ENCODE assay signal across 12 cellular contexts in the genomic region with DNA sequence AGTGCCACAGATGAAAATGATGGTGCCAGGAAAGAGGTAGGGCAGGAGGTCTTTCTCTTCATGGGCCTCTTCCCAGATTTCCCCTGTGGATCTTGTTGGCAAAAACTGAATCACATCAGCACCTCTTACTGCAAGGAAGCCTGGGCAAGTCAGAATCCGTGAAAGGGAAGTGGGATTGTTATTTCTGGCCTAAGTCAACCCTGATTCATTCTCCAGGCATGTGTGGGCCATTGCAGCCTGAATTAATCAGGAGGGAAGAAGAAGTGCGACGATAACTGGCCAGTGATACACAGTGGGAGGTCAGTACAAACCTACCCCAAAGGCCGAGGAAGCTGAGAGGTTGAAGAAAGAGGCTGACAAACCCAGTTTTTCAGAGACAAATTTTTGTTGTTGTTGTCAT. TPM values are rescaled to one million over a fixed set of nuclear protein-coding genes. Genes with fewer than 3 reads are reported as not detected.
DNase-seq lines count a peak whose midpoint lies in the region; ATAC-seq, FAIRE-seq and TF ChIP-seq lines count a peak whose summit lies in the region.
"Had no signal": no experiment of that assay in that cellular context is flagged by ENCODE, and none has a peak within 500 bp of the region (broad histone marks: within the 10 kb centered on the region; RNA-seq: fewer than 3 reads in every experiment).

No MANE protein-coding gene starts in this region.

- POLR2A ChIA-PET in activated CD8-positive, alpha-beta T cell treated with anti-CD3 and anti-CD28 coated beads, Interleukin-2, amount 10 ng/mL, durations not matched to agents 7 days and 5 days (lab: Charles Lee), result interaction anchor here (0.9 kb wide), 1 partner anchor 52 kb away, joined by 3 read pairs; no protein-coding TSS in a partner anchor
- POLR2A ChIA-PET in activated CD8-positive, alpha-beta T cell treated with anti-CD3 and anti-CD28 coated beads for 36 hours (lab: Charles Lee), result interaction anchor here (1.2 to 6.5 kb wide), 5 partner anchors 12 to 50 kb away, joined by 3 to 40 read pairs (median 6); no protein-coding TSS in a partner anchor

- in situ Hi-C loops in astrocyte of the spinal cord (cut with HindIII; ENCODE audit: low sequenced_read_pairs) (no loop called here), HAP-1 (cut with MboI; ENCODE audit: low sequenced_read_pairs) (no loop called here)

- H3K9ac ChIP-seq in keratinocyte (ENCODE audit: control insufficient read depth, extremely low read depth, insufficient read depth, low read length), result no peak overlapping the region

- H2AFZ ChIP-seq in keratinocyte (ENCODE audit: control insufficient read depth, low read length), result no peak overlapping the region

- no peaks in the 10 kb centered on the region for H3K9me3 Mint-ChIP-seq in activated CD8-positive, alpha-beta T cell treated with anti-CD3 and anti-CD28 coated beads, Interleukin-2, amount 10 ng/mL, durations not matched to agents 7 days and 5 days (ENCODE audit: insufficient read depth)
- peaks cover 9% of the 10 kb centered on the region for H3K9me3 Mint-ChIP-seq in activated CD8-positive, alpha-beta T cell treated with anti-CD3 and anti-CD28 coated beads for 36 hours
- H3K9me3 Mint-ChIP-seq: CD8-positive, alpha-beta T cell; nephron had no signal

- H3K4me3 ChIP-seq in astrocyte of the spinal cord (ENCODE audit: low read depth, low read length) (no peak overlapping the region), keratinocyte (ENCODE audit: control insufficient read depth in 2 of 3, extremely low read depth in 1 of 3, insufficient read depth in 2 of 3, low read depth in 1 of 3, low read length in 3 of 3) (no peak overlapping the region), HAP-1 (no peak overlapping the region)

- ATAC-seq in activated CD8-positive, alpha-beta T cell treated with anti-CD3 and anti-CD28 coated beads, Interleukin-2, amount 10 ng/mL, durations not matched to agents 7 days and 5 days, result no peak
- no peak for ATAC-seq in activated CD8-positive, alpha-beta T cell treated with anti-CD3 and anti-CD28 coated beads for 36 hours
- ATAC-seq: CD8-positive, alpha-beta T cell had no signal

- H3K4me1 Mint-ChIP-seq in activated CD8-positive, alpha-beta T cell treated with anti-CD3 and anti-CD28 coated beads, Interleukin-2, amount 10 ng/mL, durations not matched to agents 7 days and 5 days (ENCODE audit: low read depth), result peaks cover 58% of the 10 kb centered on the region
- peaks cover 64% of the 10 kb centered on the region for H3K4me1 Mint-ChIP-seq in activated CD8-positive, alpha-beta T cell treated with anti-CD3 and anti-CD28 coated beads for 36 hours (ENCODE audit: low read depth)

- peak overlapping the region; percentile 51 for H3K4me2 ChIP-seq in keratinocyte (ENCODE audit: control insufficient read depth, extremely low read depth, insufficient read depth, low read depth, low read length)

- CTCF ChIA-PET in activated CD8-positive, alpha-beta T cell treated with anti-CD3 and anti-CD28 coated beads, Interleukin-2, amount 10 ng/mL, durations not matched to agents 7 days and 5 days (lab: Charles Lee), result interaction anchor here (1.1 to 2.1 kb wide), 5 partner anchors 12 to 109 kb away, joined by 3 to 8 read pairs (median 3); no protein-coding TSS in a partner anchor
- CTCF ChIA-PET in activated CD8-positive, alpha-beta T cell treated with anti-CD3 and anti-CD28 coated beads for 36 hours (lab: Charles Lee), result interaction anchor here (2.0 kb wide), 1 partner anchor 52 kb away, joined by 11 read pairs; no protein-coding TSS in a partner anchor

- no peaks in the 10 kb centered on the region for H3K9me1 ChIP-seq in keratinocyte (ENCODE audit: control insufficient read depth, extremely low read depth, insufficient read depth, low read length)

- H3K4me1 ChIP-seq in keratinocyte (ENCODE audit: control insufficient read depth, extremely low read depth, insufficient read depth, low read length) (peaks cover 14% of the 10 kb centered on the region), HAP-1 (no peaks in the 10 kb centered on the region)

- H3K27me3 Mint-ChIP-seq in activated CD8-positive, alpha-beta T cell treated with anti-CD3 and anti-CD28 coated beads, Interleukin-2, amount 10 ng/mL, durations not matched to agents 7 days and 5 days (ENCODE audit: low read depth), result no peaks in the 10 kb centered on the region
- H3K27me3 Mint-ChIP-seq in activated CD8-positive, alpha-beta T cell treated with anti-CD3 and anti-CD28 coated beads for 36 hours, result peaks cover 2% of the 10 kb centered on the region
- H3K27me3 Mint-ChIP-seq: activated naive CD8-positive, alpha-beta T cell treated with anti-CD3 and anti-CD28 coated beads, Interleukin-2, amount 10 ng/mL, durations not matched to agents 7 days and 5 days had no signal

- peak overlapping the region; percentile 39 for H3K27ac ChIP-seq in keratinocyte (ENCODE audit: control insufficient read depth, insufficient read depth, low read length)

- peaks cover 3% of the 10 kb centered on the region for H3K36me3 Mint-ChIP-seq in activated CD8-positive, alpha-beta T cell treated with anti-CD3 and anti-CD28 coated beads, Interleukin-2, amount 10 ng/mL, durations not matched to agents 7 days and 5 days (ENCODE audit: low read depth)
- H3K36me3 Mint-ChIP-seq in activated CD8-positive, alpha-beta T cell treated with anti-CD3 and anti-CD28 coated beads for 36 hours (ENCODE audit: low read depth), result peaks cover 7% of the 10 kb centered on the region
- H3K36me3 Mint-ChIP-seq: CD8-positive, alpha-beta T cell had no signal

- H3K79me2 ChIP-seq in keratinocyte (ENCODE audit: control insufficient read depth, insufficient read depth, low read length), result no peaks in the 10 kb centered on the region

- no peak for TF ChIP-seq CTCF in activated CD8-positive, alpha-beta T cell treated with anti-CD3 and anti-CD28 coated beads for 36 hours (IDR thresholded peaks at IDR 0.05)
- TF ChIP-seq CTCF in astrocyte of the spinal cord (IDR thresholded peaks at IDR 0.05; ENCODE audit: low read depth, low read length) (no peak), keratinocyte (optimal IDR thresholded peaks at IDR 0.05 in 1 of 3, IDR thresholded peaks at IDR 0.05 in 1 of 3, conservative IDR thresholded peaks at IDR 0.05 in 1 of 3; ENCODE audit: extremely low read depth in 1 of 3, insufficient read depth in 2 of 3, low read length in 3 of 3) (no peak)

- dilution Hi-C loops in keratinocyte (cut with MboI; ENCODE audit: extremely low pct_ligation_motif_present, low sequenced_read_pairs), result no loop called here

- peak; percentile 85 for FAIRE-seq in keratinocyte (lab: Jason Lieb, UNC)

- intact Hi-C loops in activated CD8-positive, alpha-beta T cell treated with anti-CD3 and anti-CD28 coated beads for 36 hours (cut with micrococcal nuclease), result no loop called here

- H3K36me3 ChIP-seq in keratinocyte (ENCODE audit: control insufficient read depth in 2 of 2, extremely low read depth in 1 of 2, insufficient read depth in 2 of 2, low read length in 2 of 2) (no peaks in the 10 kb centered on the region), HAP-1 (replicated peaks) (no peaks in the 10 kb centered on the region)

- H3K4me3 Mint-ChIP-seq in activated CD8-positive, alpha-beta T cell treated with anti-CD3 and anti-CD28 coated beads, Interleukin-2, amount 10 ng/mL, durations not matched to agents 7 days and 5 days, result no peak overlapping the region
- H3K4me3 Mint-ChIP-seq in activated CD8-positive, alpha-beta T cell treated with anti-CD3 and anti-CD28 coated beads for 36 hours, result no peak overlapping the region
- H3K4me3 Mint-ChIP-seq: activated naive CD8-positive, alpha-beta T cell treated with anti-CD3 and anti-CD28 coated beads, Interleukin-2, amount 10 ng/mL, durations not matched to agents 7 days and 5 days; CD8-positive, alpha-beta T cell; nephron had no signal

- peaks cover 2% of the 10 kb centered on the region for H3K9me3 ChIP-seq in keratinocyte (ENCODE audit: control insufficient read depth, low read depth, low read length)
- H3K9me3 ChIP-seq in HAP-1, result no peaks in the 10 kb centered on the region

- peak overlapping the region; percentile 47 for H3K27ac Mint-ChIP-seq in activated CD8-positive, alpha-beta T cell treated with anti-CD3 and anti-CD28 coated beads, Interleukin-2, amount 10 ng/mL, durations not matched to agents 7 days and 5 days
- no peak overlapping the region for H3K27ac Mint-ChIP-seq in activated CD8-positive, alpha-beta T cell treated with anti-CD3 and anti-CD28 coated beads for 36 hours
- H3K27ac Mint-ChIP-seq: CD8-positive, alpha-beta T cell had no signal

- DNase-seq in activated CD8-positive, alpha-beta T cell treated with anti-CD3 and anti-CD28 coated beads, Interleukin-2, amount 10 ng/mL, durations not matched to agents 7 days and 5 days, result no peak
- DNase-seq in activated CD8-positive, alpha-beta T cell treated with anti-CD3 and anti-CD28 coated beads for 36 hours, result no peak
- DNase-seq in astrocyte of the spinal cord (ENCODE audit: low read depth, low spot score), result peak; percentile 94
- peak; percentile 60 for DNase-seq in keratinocyte (ENCODE audit: low read depth, low spot score)
- peak; percentile 66 for DNase-seq in ureter (ENCODE audit: low spot score)
- DNase-seq in HAP-1 (ENCODE audit: low spot score in 2 of 2), result no peak
- no peak for DNase-seq in stimulated activated naive CD4-positive, alpha-beta T cell treated with Interleukin-2 at 50 U/mL for 16 hours (lab: John Stamatoyannopoulos, UW)
- DNase-seq in NCI-H2171 (lab: John Stamatoyannopoulos, UW), result no peak
- DNase-seq: activated naive CD8-positive, alpha-beta T cell treated with anti-CD3 and anti-CD28 coated beads, Interleukin-2, amount 10 ng/mL, durations not matched to agents 7 days and 5 days; CD8-positive, alpha-beta T cell; NCI-H510A treated with DMSO at 0.1 percent for 48 hours had no signal

- H3K27me3 ChIP-seq in keratinocyte (ENCODE audit: control insufficient read depth, extremely low read depth, insufficient read depth, low read length) (no peaks in the 10 kb centered on the region), HAP-1 (ENCODE audit: low read depth) (no peaks in the 10 kb centered on the region)

- no peaks in the 10 kb centered on the region for H4K20me1 ChIP-seq in keratinocyte (ENCODE audit: control insufficient read depth, extremely low read depth, insufficient read depth, low read length)

RNA-seq across cellular contexts. Expression of gene NSMCE1, which starts 17.9 kb away (rescaled TPM):
- total RNA-seq in activated CD8-positive, alpha-beta T cell treated with anti-CD3 and anti-CD28 coated beads, Interleukin-2, amount 10 ng/mL, durations not matched to agents 7 days and 5 days, result 10 to 100 TPM; 87.3 to 94.9 TPM
- total RNA-seq in activated CD8-positive, alpha-beta T cell treated with anti-CD3 and anti-CD28 coated beads for 36 hours, result 100 to 1,000 TPM; 150 to 156 TPM
- 54.7 to 59.8 TPM (median 55.9 TPM) in 3 replicates for polyA plus RNA-seq in keratinocyte
- polyA plus RNA-seq in keratinocyte (2011; ENCODE audit: low read depth), result 118 TPM
- 38.0 and 44.0 TPM in 2 replicates for polyA plus RNA-seq in keratinocyte (2011; cell fraction: cytosol; rRNA removed)
- 22.4 and 22.7 TPM in 2 replicates for polyA plus RNA-seq in keratinocyte (2011; cell fraction: nucleus; rRNA removed)
- 80.7 and 111 TPM in 2 replicates for polyA plus RNA-seq in keratinocyte (2012; ENCODE audit: low replicate concordance)
- polyA minus RNA-seq in keratinocyte, result 45.9 to 271 TPM (median 55.7 TPM) in 3 replicates
- polyA minus RNA-seq in keratinocyte (2011; cell fraction: cytosol; rRNA and poly(A)+ RNA removed), result 30.9 TPM
- 15.0 and 16.2 TPM in 2 replicates for polyA minus RNA-seq in keratinocyte (2011; cell fraction: nucleus; rRNA and poly(A)+ RNA removed)
- 66.1 TPM for total RNA-seq in ureter

RNA-seq across cellular contexts. Expression of gene IL4R, which starts 27.3 kb away (rescaled TPM):
- total RNA-seq in activated CD8-positive, alpha-beta T cell treated with anti-CD3 and anti-CD28 coated beads, Interleukin-2, amount 10 ng/mL, durations not matched to agents 7 days and 5 days, result 100 to 1,000 TPM; 231 to 237 TPM
- 100 to 1,000 TPM; 236 to 245 TPM for total RNA-seq in activated CD8-positive, alpha-beta T cell treated with anti-CD3 and anti-CD28 coated beads for 36 hours
- 60.5 to 79.1 TPM (median 77.8 TPM) in 3 replicates for polyA plus RNA-seq in keratinocyte
- polyA plus RNA-seq in keratinocyte (2011; ENCODE audit: low read depth), result 27.2 TPM
- 31.6 and 39.6 TPM in 2 replicates for polyA plus RNA-seq in keratinocyte (2011; cell fraction: cytosol; rRNA removed)
- polyA plus RNA-seq in keratinocyte (2011; cell fraction: nucleus; rRNA removed), result 153 and 169 TPM in 2 replicates
- polyA plus RNA-seq in keratinocyte (2012; ENCODE audit: low replicate concordance), result 48.6 and 66.4 TPM in 2 replicates
- polyA minus RNA-seq in keratinocyte, result 90.9 to 242 TPM (median 99.7 TPM) in 3 replicates
- 54.3 TPM for polyA minus RNA-seq in keratinocyte (2011; cell fraction: cytosol; rRNA and poly(A)+ RNA removed)
- polyA minus RNA-seq in keratinocyte (2011; cell fraction: nucleus; rRNA and poly(A)+ RNA removed), result 107 and 118 TPM in 2 replicates
- 135 TPM for total RNA-seq in ureter

Comparison
In these comparisons a context has a peak if more than half of its experiments do, and no peak if none do; other contexts are left out.
1. DNase-seq: peak in astrocyte of the spinal cord (single experiment), keratinocyte (single experiment) and ureter (single experiment); none in activated CD8-positive, alpha-beta T cell treated with anti-CD3 and anti-CD28 coated beads, Interleukin-2, amount 10 ng/mL, durations not matched to agents 7 days and 5 days (single experiment), activated CD8-positive, alpha-beta T cell treated with anti-CD3 and anti-CD28 coated beads for 36 hours (single experiment), HAP-1 (0 of 2), stimulated activated naive CD4-positive, alpha-beta T cell treated with Interleukin-2 at 50 U/mL for 16 hours (single experiment) and NCI-H2171 (single experiment).